In genomic region chr11:19938051-19938856, GRCh38 we compare ENCODE assay signal across 8 cellular contexts.
DNase-seq lines count a peak whose midpoint lies in the region; ATAC-seq and TF ChIP-seq lines count a peak whose summit lies in the region.

No MANE protein-coding gene starts in this region.

- H3K9me3 Mint-ChIP-seq in chondrocyte (ENCODE audit: low read depth) (no peaks in the 10 kb centered on the region), type B pancreatic cell (no peaks in the 10 kb centered on the region)
- H3K9me3 Mint-ChIP-seq in CD8-positive, alpha-beta memory T cell, result no peaks in the 10 kb centered on the region

- in situ Hi-C loops in Caki2 (cut with HindIII; ENCODE audit: low pct_unique_long_range_greater_than_20kb, low sequenced_read_pairs), result no loop called here

- no peaks in the 10 kb centered on the region for H3K4me1 ChIP-seq in lung (ENCODE audit: control insufficient read depth in 2 of 2, insufficient read depth in 2 of 2, low read length in 2 of 2)
- H3K4me1 ChIP-seq in CD8-positive, alpha-beta memory T cell (ENCODE audit: insufficient read depth, low read length), result no peaks in the 10 kb centered on the region

- H3K4me3 ChIP-seq in lung, result no peak overlapping the region
- no peak overlapping the region for H3K4me3 ChIP-seq in CD8-positive, alpha-beta memory T cell (ENCODE audit: low read length)

- H3K9me3 ChIP-seq in lung (ENCODE audit: control insufficient read depth in 2 of 2, insufficient read depth in 1 of 2, low read length in 1 of 2), result peaks cover 0 to 1% of the 10 kb centered on the region in 2 donors
- H3K9me3 ChIP-seq in CD8-positive, alpha-beta memory T cell (ENCODE audit: low read length), result no peaks in the 10 kb centered on the region

- H3K36me3 Mint-ChIP-seq in chondrocyte (ENCODE audit: low read depth) (peaks cover 34% of the 10 kb centered on the region), type B pancreatic cell (peaks cover 15% of the 10 kb centered on the region)
- no peaks in the 10 kb centered on the region for H3K36me3 Mint-ChIP-seq in CD8-positive, alpha-beta memory T cell

- ATAC-seq in HG03439 (IDR thresholded peaks at IDR 0.05; ENCODE audit: unreplicated experiment) (peak; percentile 60), lung (ENCODE audit: insufficient read depth, low FRiP score) (peak; percentile 80)

- H3K27ac Mint-ChIP-seq in chondrocyte (ENCODE audit: unreplicated experiment) (peak overlapping the region; percentile 45), type B pancreatic cell (no peak overlapping the region)
- H3K27ac Mint-ChIP-seq in CD8-positive, alpha-beta memory T cell, result no peak overlapping the region

- POLR2A ChIA-PET in CD8-positive, alpha-beta memory T cell (lab: Charles Lee), result no interaction called here

- CTCF ChIA-PET in CD8-positive, alpha-beta memory T cell (lab: Charles Lee), result interaction anchor here (1.6 kb wide), 1 partner anchor 12 kb away, joined by 4 read pairs; no protein-coding TSS in a partner anchor

- no peaks in the 10 kb centered on the region for H3K27me3 ChIP-seq in lung (ENCODE audit: control insufficient read depth, insufficient read depth)
- H3K27me3 ChIP-seq in CD8-positive, alpha-beta memory T cell (ENCODE audit: insufficient read depth, low read length, poor library complexity, severe bottlenecking), result no peaks in the 10 kb centered on the region

- H3K27me3 Mint-ChIP-seq in chondrocyte (ENCODE audit: low read depth) (no peaks in the 10 kb centered on the region), type B pancreatic cell (no peaks in the 10 kb centered on the region)
- H3K27me3 Mint-ChIP-seq in CD8-positive, alpha-beta memory T cell, result no peaks in the 10 kb centered on the region

- peak; percentile 37 for DNase-seq in Caki2 (ENCODE audit: low read depth)
- peak; percentile 46 for DNase-seq in GM19238 (ENCODE audit: insufficient read length, low spot score)
- DNase-seq in RPMI8226, result peak; percentile 41
- DNase-seq in chondrocyte (ENCODE audit: low spot score), result no peak
- DNase-seq in lung (ENCODE audit: low spot score), result no peak
- no peak for DNase-seq in type B pancreatic cell (ENCODE audit: extremely low spot score, unreplicated experiment)
- no peak for DNase-seq in CD8-positive, alpha-beta memory T cell

- H3K36me3 ChIP-seq in lung (ENCODE audit: control insufficient read depth in 2 of 2, insufficient read depth in 2 of 2, low read length in 2 of 2), result peaks cover 12 to 19% of the 10 kb centered on the region in 2 donors
- no peaks in the 10 kb centered on the region for H3K36me3 ChIP-seq in CD8-positive, alpha-beta memory T cell (ENCODE audit: insufficient read depth, low read length)

- no peak overlapping the region for H3K4me3 Mint-ChIP-seq in chondrocyte (ENCODE audit: unreplicated experiment)
- no peak overlapping the region for H3K4me3 Mint-ChIP-seq in type B pancreatic cell
- no peak overlapping the region for H3K4me3 Mint-ChIP-seq in CD8-positive, alpha-beta memory T cell

- peak; percentile 94 for TF ChIP-seq CTCF in chondrocyte (IDR thresholded peaks at IDR 0.05)
- peak; percentile 33 for TF ChIP-seq CTCF in lung (IDR thresholded peaks at IDR 0.05; ENCODE audit: control extremely low read depth, extremely low read depth)
- TF ChIP-seq CTCF in type B pancreatic cell (conservative IDR thresholded peaks at IDR 0.05), result peak; percentile 91

- H3K4me1 Mint-ChIP-seq in chondrocyte (ENCODE audit: low read depth), result peaks cover 23% of the 10 kb centered on the region
- peaks cover 15% of the 10 kb centered on the region for H3K4me1 Mint-ChIP-seq in type B pancreatic cell (ENCODE audit: unreplicated experiment)
- H3K4me1 Mint-ChIP-seq in CD8-positive, alpha-beta memory T cell, result peaks cover 0 to 2% (median 0%) of the 10 kb centered on the region in 3 donors

- WGBS in lung, 2 donors, result 48 to 60% methylated on average over 10 of the region's 10 CpGs

- H3K27ac ChIP-seq in lung (ENCODE audit: low read depth in 1 of 2, low read length in 1 of 2), result no peak overlapping the region
- H3K27ac ChIP-seq in CD8-positive, alpha-beta memory T cell (ENCODE audit: low read depth, low read length), result no peak overlapping the region

Comparison
In these comparisons a context has a peak if more than half of its experiments do, and no peak if none do; other contexts are left out.
1. DNase-seq: peak in Caki2 (single experiment), GM19238 (single experiment) and RPMI8226 (single experiment); none in chondrocyte (single experiment), lung (single experiment), type B pancreatic cell (single experiment) and CD8-positive, alpha-beta memory T cell (0 of 5).
2. CTCF ChIP-seq: peak in every context shown above with its lines; median percentile 94 in chondrocyte; 91 in type B pancreatic cell; 33 in lung.